Comparison of ENCODE assay signal across 8 cellular contexts in the genomic region with DNA sequence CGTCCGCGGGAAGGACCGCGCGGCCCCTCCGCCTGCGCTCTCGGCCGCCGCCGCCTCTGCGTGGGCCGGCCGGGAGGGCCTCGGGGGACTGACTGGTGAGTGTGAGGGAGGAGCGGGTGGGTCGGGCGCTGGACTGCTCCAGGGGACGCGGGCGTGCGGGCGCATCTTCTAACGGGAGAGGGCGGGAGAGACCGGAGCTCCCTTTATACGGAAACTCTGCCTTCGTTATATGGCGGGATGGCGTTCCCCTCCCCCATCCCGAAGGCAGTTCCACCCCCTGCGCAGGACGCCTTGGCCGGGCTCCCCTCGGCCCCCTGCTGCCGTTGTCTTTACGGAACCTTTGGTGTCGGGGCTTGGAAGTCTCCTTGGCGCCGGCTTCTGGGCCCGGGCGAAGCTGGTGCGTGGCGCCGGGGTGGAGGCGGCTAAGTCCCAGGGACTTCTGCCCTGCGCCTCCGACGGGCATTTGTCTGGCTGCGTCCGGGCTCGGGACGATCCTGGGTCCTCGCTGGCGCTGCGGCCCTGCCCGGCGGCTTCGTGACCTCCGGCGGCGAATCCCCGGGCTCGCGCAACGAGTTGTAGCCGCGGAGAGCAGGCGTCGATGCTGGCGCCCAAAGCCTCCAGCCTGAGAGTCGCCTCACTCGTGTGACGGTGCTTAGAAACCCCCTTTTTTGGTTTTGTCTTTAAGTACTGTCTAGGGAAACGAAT. TPM values are rescaled to one million over a fixed set of nuclear protein-coding genes. Genes with fewer than 3 reads are reported as not detected.
DNase-seq lines count a peak whose midpoint lies in the region; ATAC-seq and TF ChIP-seq lines count a peak whose summit lies in the region.

No MANE protein-coding gene starts in this region.

- ATAC-seq in GM21447 (IDR thresholded peaks at IDR 0.05; ENCODE audit: unreplicated experiment): peak; percentile 41

- H3K36me3 Mint-ChIP-seq in nephron progenitor cell (ENCODE audit: low read depth): peaks cover 27% of the 10 kb centered on the region

- peaks cover 31% of the 10 kb centered on the region for H3K4me1 Mint-ChIP-seq in nephron progenitor cell

- no peak for TF ChIP-seq CTCF in nephron progenitor cell (IDR thresholded peaks at IDR 0.05)

- peak overlapping the region; percentile 74 for H3K27ac Mint-ChIP-seq in nephron progenitor cell

- no peaks in the 10 kb centered on the region for H3K9me3 Mint-ChIP-seq in nephron progenitor cell

- peak overlapping the region; percentile 92 for H3K4me3 Mint-ChIP-seq in nephron progenitor cell

- peaks cover 6% of the 10 kb centered on the region for H3K27me3 Mint-ChIP-seq in nephron progenitor cell (ENCODE audit: low read depth, poor library complexity)

- peak; percentile 28 for DNase-seq in DMS114 treated with DMSO at 0.1 percent for 48 hours (lab: John Stamatoyannopoulos, UW; ENCODE audit: unreplicated experiment)
- peak in 66 of 76 experiments; percentile 14 to 74 (median 52) for DNase-seq in HUDEP-2 (lab: John Stamatoyannopoulos, UW; ENCODE audit: unreplicated experiment in 76 of 76)
- peak; percentile 82 for DNase-seq in RPMI7951 (ENCODE audit: low read depth)
- DNase-seq in activated effector memory CD4-positive, alpha-beta T cell treated with Interleukin-2 at 50 U/mL for 16 hours: peak; percentile 43
- DNase-seq in fibroblast of the conjunctiva (ENCODE audit: low read depth): peak; percentile 60
- DNase-seq in nephron progenitor cell: peak; percentile 73
- DNase-seq in stromal cell of bone marrow (ENCODE audit: low read depth): peak; percentile 65

RNA-seq across cellular contexts. Expression of a gene that starts 0.5 kb away (rescaled TPM):
- total RNA-seq in RPMI7951 (2014; rRNA removed; shearing (Covaris generic)): 51.8 and 59.1 TPM in 2 replicates

RNA-seq across cellular contexts. Expression of a gene that starts 24.2 kb away (rescaled TPM):
- 54.7 and 76.3 TPM in 2 replicates for total RNA-seq in RPMI7951 (2014; rRNA removed; shearing (Covaris generic))

Comparison
In these comparisons a context has a peak if more than half of its experiments do, and no peak if none do; other contexts are left out.
1. Peak in every context shown above with its lines: DNase-seq and ATAC-seq.
2. DNase-seq: peak in every context shown above with its lines; median percentile 82 in RPMI7951; 73 in nephron progenitor cell; 65 in stromal cell of bone marrow; 60 in fibroblast of the conjunctiva; 52 in HUDEP-2; 43 in activated effector memory CD4-positive, alpha-beta T cell treated with Interleukin-2 at 50 U/mL for 16 hours; 28 in DMS114 treated with DMSO at 0.1 percent for 48 hours.